1 cellular context compared by ENCODE assay signal in genomic region chr4:156970501-156971167, GRCh38.
TF ChIP-seq lines count a peak whose summit lies in the region.

No MANE protein-coding gene starts in this region.

TF ChIP-seq in HepG2, 621 proteins besides CTCF, POLR2A, EP300 and RAD21 (continued from another document and continues in another):
- TF ChIP-seq ASH2L (IDR thresholded peaks at IDR 0.05; ENCODE audit: insufficient read length, low read depth, low read length) (peak; percentile 32), HOXD1 (CRISPR knock-in tag; IDR thresholded peaks at IDR 0.05) (no peak), RFX3 (CRISPR knock-in tag; IDR thresholded peaks at IDR 0.05) (no peak), ZNF503 (CRISPR knock-in tag; IDR thresholded peaks at IDR 0.05) (no peak), HNRNPL (IDR thresholded peaks at IDR 0.05; ENCODE audit: low read depth, low read length) (0 out of 2 replicates have a peak, but pooled peaks have one; percentile 30), RFXAP (CRISPR knock-in tag; IDR thresholded peaks at IDR 0.05; ENCODE audit: borderline replicate concordance) (0 out of 2 replicates have a peak, but pooled peaks have one; percentile 24), RXRB (CRISPR knock-in tag; IDR thresholded peaks at IDR 0.05; ENCODE audit: borderline replicate concordance) (no peak), KMT2B (CRISPR knock-in tag; IDR thresholded peaks at IDR 0.05) (0 out of 2 replicates have a peak, but pooled peaks have one; percentile 55), RELA (CRISPR knock-in tag; IDR thresholded peaks at IDR 0.05) (no peak), NFYB (CRISPR knock-in tag; IDR thresholded peaks at IDR 0.05) (no peak), MED1 (CRISPR knock-in tag; IDR thresholded peaks at IDR 0.05) (peak; percentile 25; the same call in 1 of the 2 replicates), MYC (CRISPR knock-in tag; IDR thresholded peaks at IDR 0.05; ENCODE audit: borderline replicate concordance) (peak; percentile 19; the same call in 1 of the 2 replicates), MTERF4 (CRISPR knock-in tag; IDR thresholded peaks at IDR 0.05) (peak; percentile 49; the same call in 1 of the 2 replicates), ZNF652 (CRISPR knock-in tag; IDR thresholded peaks at IDR 0.05; ENCODE audit: borderline replicate concordance, low read depth) (peak; percentile 34; the same call in 1 of the 2 replicates), ZNF572 (CRISPR knock-in tag; IDR thresholded peaks at IDR 0.05) (0 out of 2 replicates have a peak, but pooled peaks have one; percentile 65), ZNF639 (CRISPR knock-in tag; conservative IDR thresholded peaks at IDR 0.05) (no peak), ZNF709 (CRISPR knock-in tag; IDR thresholded peaks at IDR 0.05) (no peak), PTBP1 (IDR thresholded peaks at IDR 0.05; ENCODE audit: low read depth, low read length, poor library complexity, severe bottlenecking) (no peak), ZNF124 (CRISPR knock-in tag; IDR thresholded peaks at IDR 0.05) (no peak), ZNF800 (CRISPR knock-in tag; IDR thresholded peaks at IDR 0.05) (0 out of 2 replicates have a peak, but pooled peaks have one; percentile 61), KDM5A (IDR thresholded peaks at IDR 0.05; ENCODE audit: borderline replicate concordance, low read length) (0 out of 2 replicates have a peak, but pooled peaks have one; percentile 37), LRRFIP1 (CRISPR knock-in tag; conservative IDR thresholded peaks at IDR 0.05) (no peak), ADNP (CRISPR knock-in tag; IDR thresholded peaks at IDR 0.05) (0 out of 2 replicates have a peak, but pooled peaks have one; percentile 41), KIAA2018 (CRISPR knock-in tag; IDR thresholded peaks at IDR 0.05; ENCODE audit: borderline replicate concordance) (no peak), NPAS2 (CRISPR knock-in tag; IDR thresholded peaks at IDR 0.05; ENCODE audit: borderline replicate concordance) (no peak), ZEB1 (IDR thresholded peaks at IDR 0.05; ENCODE audit: insufficient replicate concordance, low read depth) (no peak), TGIF2 (CRISPR knock-in tag; IDR thresholded peaks at IDR 0.05) (no peak), CHD4 (IDR thresholded peaks at IDR 0.05; ENCODE audit: borderline replicate concordance, low read length) (no peak), ZNF747 (CRISPR knock-in tag; IDR thresholded peaks at IDR 0.05; ENCODE audit: borderline replicate concordance) (0 out of 2 replicates have a peak, but pooled peaks have one; percentile 44), ZNF576 (CRISPR knock-in tag; IDR thresholded peaks at IDR 0.05) (no peak), THAP11 (CRISPR knock-in tag; IDR thresholded peaks at IDR 0.05) (no peak), ZBED4 (CRISPR knock-in tag; IDR thresholded peaks at IDR 0.05; ENCODE audit: borderline replicate concordance) (no peak)
